8 cellular contexts compared by ENCODE assay signal in genomic region chr11:43879789-43880639, GRCh38. TPM values are rescaled to one million over a fixed set of nuclear protein-coding genes. Genes with fewer than 3 reads are reported as not detected.
DNase-seq lines count a peak whose midpoint lies in the region; ATAC-seq, FAIRE-seq and TF ChIP-seq lines count a peak whose summit lies in the region.

No MANE protein-coding gene starts in this region.

- no peaks in the 10 kb centered on the region for H3F3A ChIP-seq in DOHH2 (ENCODE audit: control insufficient read depth, insufficient read depth)

- ATAC-seq in GM19467 (IDR thresholded peaks at IDR 0.05; ENCODE audit: unreplicated experiment): no peak

- TF ChIP-seq CTCF in DOHH2 (IDR thresholded peaks at IDR 0.05; ENCODE audit: low read depth, low read length, poor library complexity, severe bottlenecking): no peak
- no peak for TF ChIP-seq CTCF in H1 (IDR thresholded peaks at IDR 0.05; ENCODE audit: control extremely low read depth in 1 of 3, insufficient read depth in 1 of 3, low read depth in 1 of 3, low read length in 3 of 3)

- H4K8ac ChIP-seq in H1 (ENCODE audit: extremely low read depth, insufficient read depth, low read length) (peak overlapping the region; percentile 96; the same call in 1 of the 2 replicates), neuronal stem cell (ENCODE audit: low read depth, low read length) (peak overlapping the region; percentile 68)

- H3K23ac ChIP-seq in H1 (ENCODE audit: insufficient read length) (no peak overlapping the region), neuronal stem cell (ENCODE audit: low read depth, low read length, poor library complexity) (peak overlapping the region; percentile 48)

- H4K91ac ChIP-seq in H1 (replicated peaks; ENCODE audit: insufficient read length, low read length): no peak overlapping the region
- no peak overlapping the region for H4K91ac ChIP-seq in neuronal stem cell (ENCODE audit: low read depth, low read length, poor library complexity)

- no peak overlapping the region for H3K9ac ChIP-seq in H1 (replicated peaks in 1 of 4; ENCODE audit: extremely low read depth in 1 of 4, low read depth in 3 of 4, low read length in 3 of 4)
- H3K9ac ChIP-seq in neuronal stem cell (ENCODE audit: low read depth, low read length, poor library complexity): no peak overlapping the region

- H3K79me1 ChIP-seq in H1 (ENCODE audit: low read depth, low read length) (peaks cover 2% of the 10 kb centered on the region; the same call in 1 of the 2 replicates), neuronal stem cell (ENCODE audit: low read depth, low read length) (no peaks in the 10 kb centered on the region)

- CTCF ChIA-PET in H1 (lab: Charles Lee; ENCODE audit: partially characterized antibody): interaction anchor here (1.0 to 4.2 kb wide), 5 partner anchors 11 to 154 kb away, joined by 3 to 37 read pairs (median 5); no protein-coding TSS in a partner anchor

- no peak overlapping the region for H3K56ac ChIP-seq in H1 (replicated peaks; ENCODE audit: insufficient read length, low read depth, low read length)

- TF ChIP-seq EP300 in H1 (IDR thresholded peaks at IDR 0.05; ENCODE audit: borderline replicate concordance in 1 of 2, low read depth in 2 of 2, low read length in 2 of 2): no peak

- POLR2A ChIA-PET in H1 (lab: Charles Lee; ENCODE audit: partially characterized antibody): interaction anchor here (0.9 to 1.3 kb wide), 2 partner anchors 62 to 194 kb away, joined by 3 to 4 read pairs; partner anchors contain the start of gene C11orf96

- no peak overlapping the region for H3K18ac ChIP-seq in H1 (ENCODE audit: extremely low read depth, low read length)
- no peak overlapping the region for H3K18ac ChIP-seq in neuronal stem cell (ENCODE audit: low read length)

- no peaks in the 10 kb centered on the region for H3K9me2 ChIP-seq in DOHH2 (replicated peaks; ENCODE audit: control insufficient read depth, low read length)

- 74% methylated on average over 13 of the region's 13 CpGs; no CpG with 5 or more reads in 1 of the 2 experiments for WGBS in H1 (ENCODE audit: extremely low coverage in 1 of 2, insufficient coverage in 1 of 2, insufficient read length in 1 of 2, insufficient replicate concordance in 2 of 2, low coverage in 1 of 2, low lambda C conversion rate in 2 of 2, missing lambda C conversion rate in 1 of 2), 2 experiments
- WGBS in neuronal stem cell (ENCODE audit: extremely low coverage in 2 of 2, insufficient read length in 2 of 2, insufficient replicate concordance in 1 of 2), 2 donors: no CpG with 5 or more reads among the region's 13 CpGs

- H2AK5ac ChIP-seq in H1 (ENCODE audit: low read depth, low read length) (no peak overlapping the region), neuronal stem cell (ENCODE audit: low read depth, low read length) (no peak overlapping the region)

- no peak overlapping the region; the same call in 1 of the 2 replicates for H2BK12ac ChIP-seq in H1 (ENCODE audit: low read depth, low read length)
- H2BK12ac ChIP-seq in neuronal stem cell (ENCODE audit: low read length): no peak overlapping the region

- H3K14ac ChIP-seq in H1 (ENCODE audit: insufficient read length): no peak overlapping the region
- H3K14ac ChIP-seq in neuronal stem cell (ENCODE audit: low read length): no peak overlapping the region

- H4K20me1 ChIP-seq in DOHH2 (ENCODE audit: control insufficient read depth, insufficient read depth, low read depth, low read length): no peaks in the 10 kb centered on the region
- no peaks in the 10 kb centered on the region for H4K20me1 ChIP-seq in H1 (replicated peaks in 1 of 2; ENCODE audit: control insufficient read depth in 1 of 2, insufficient read depth in 2 of 2, low read length in 2 of 2)

- peak overlapping the region; percentile 39 for H4K5ac ChIP-seq in H1 (ENCODE audit: insufficient read length, low read depth, low read length)

- no peak for FAIRE-seq in H1 (lab: Jason Lieb, UNC)

- no peak for TF ChIP-seq RAD21 in H1 (IDR thresholded peaks at IDR 0.05 in 1 of 2, conservative IDR thresholded peaks at IDR 0.05 in 1 of 2; ENCODE audit: low read depth in 2 of 2, low read length in 2 of 2)

- TF ChIP-seq POLR2A in H1 (IDR thresholded peaks at IDR 0.05; ENCODE audit: control extremely low read depth in 1 of 2, low read depth in 2 of 2, low read length in 2 of 2): no peak

- peak overlapping the region; percentile 92 for H3K4me3 ChIP-seq in DOHH2 (ENCODE audit: low read length)
- H3K4me3 ChIP-seq in Jurkat, Clone E6-1 (ENCODE audit: low read length): peak overlapping the region; percentile 94
- peak overlapping the region in 3 of 4 experiments; percentile 20 to 72 (median 71); a peak in 5 of 8 replicates for H3K4me3 ChIP-seq in H1 (ENCODE audit: extremely low read depth in 1 of 4, insufficient read depth in 2 of 4, low read depth in 3 of 4, low read length in 4 of 4)
- peak overlapping the region; percentile 48 to 62 for H3K4me3 ChIP-seq in neuronal stem cell (ENCODE audit: low read length in 2 of 2)

- H2AFZ ChIP-seq in H1 (ENCODE audit: low read length) (peak overlapping the region; percentile 85), neuronal stem cell (ENCODE audit: low read length) (peak overlapping the region; percentile 94)

- H3K4me1 ChIP-seq in DOHH2 (ENCODE audit: control insufficient read depth, low read length) (peaks cover 14% of the 10 kb centered on the region), H1 (replicated peaks in 1 of 4; ENCODE audit: control insufficient read depth in 3 of 4, insufficient read depth in 4 of 4, low read length in 3 of 4) (no peaks in the 10 kb centered on the region), neuronal stem cell (ENCODE audit: control insufficient read depth in 2 of 2, insufficient read depth in 1 of 2, low read depth in 1 of 2, low read length in 2 of 2) (peaks cover 3 to 4% of the 10 kb centered on the region in 2 donors)

- no peak overlapping the region for H2BK120ac ChIP-seq in H1 (replicated peaks; ENCODE audit: low read depth, low read length)
- no peak overlapping the region for H2BK120ac ChIP-seq in neuronal stem cell (ENCODE audit: low read depth, low read length)

- H3K4ac ChIP-seq in H1 (replicated peaks; ENCODE audit: insufficient read length, low read depth, low read length) (no peak overlapping the region), neuronal stem cell (ENCODE audit: low read length) (peak overlapping the region; percentile 80)

- H3K27ac ChIP-seq in DOHH2 (ENCODE audit: low read depth, low read length): no peak overlapping the region
- no peak overlapping the region for H3K27ac ChIP-seq in H1 (ENCODE audit: low read depth, low read length)
- H3K27ac ChIP-seq in neuronal stem cell (replicated peaks; ENCODE audit: low read length): no peak overlapping the region

- peaks cover 20% of the 10 kb centered on the region for H3K36me3 ChIP-seq in DOHH2 (ENCODE audit: control insufficient read depth, low read length)
- peaks cover 0 to 7% (median 0%) of the 10 kb centered on the region in 4 experiments; a peak in 2 of 8 replicates for H3K36me3 ChIP-seq in H1 (ENCODE audit: control insufficient read depth in 2 of 4, insufficient read depth in 4 of 4, low read length in 3 of 4)
- peaks cover 3 to 28% of the 10 kb centered on the region in 2 donors for H3K36me3 ChIP-seq in neuronal stem cell (replicated peaks in 1 of 2; ENCODE audit: control insufficient read depth in 2 of 2, insufficient read depth in 2 of 2, low read length in 2 of 2)

- peaks cover 7% of the 10 kb centered on the region for H3K23me2 ChIP-seq in H1 (ENCODE audit: low read depth, low read length)

- DNase-seq in Jurkat, Clone E6-1 (ENCODE audit: low read depth, low spot score): no peak
- DNase-seq in H1 (ENCODE audit: low read depth in 1 of 2, low spot score in 2 of 2) (no peak), neuronal stem cell (ENCODE audit: low spot score) (no peak), GM19240 (ENCODE audit: insufficient read length, low spot score) (no peak), pons (ENCODE audit: low spot score) (no peak), middle frontal gyrus (ENCODE audit: extremely low spot score, low spot score) (no peak)

- no peaks in the 10 kb centered on the region for H3K27me3 ChIP-seq in DOHH2 (ENCODE audit: control insufficient read depth, low read length)
- peaks cover 0 to 7% (median 4%) of the 10 kb centered on the region in 4 experiments; a peak in 2 of 7 replicates for H3K27me3 ChIP-seq in H1 (replicated peaks in 1 of 4; ENCODE audit: control insufficient read depth in 3 of 4, extremely low read depth in 1 of 4, insufficient read depth in 3 of 4, low read length in 3 of 4)
- H3K27me3 ChIP-seq in neuronal stem cell (ENCODE audit: control insufficient read depth in 3 of 3, insufficient read depth in 3 of 3, low read depth in 1 of 3, low read length in 3 of 3): peaks cover 0 to 3% (median 0%) of the 10 kb centered on the region in 3 experiments

- peaks cover 16% of the 10 kb centered on the region; the same call in 1 of the 2 replicates for H3K9me3 ChIP-seq in DOHH2 (ENCODE audit: control insufficient read depth, insufficient read depth, low read length)
- no peaks in the 10 kb centered on the region for H3K9me3 ChIP-seq in H1 (ENCODE audit: insufficient read depth in 2 of 2, low read depth in 1 of 2, low read length in 1 of 2)
- no peaks in the 10 kb centered on the region for H3K9me3 ChIP-seq in neuronal stem cell (replicated peaks in 1 of 2; ENCODE audit: control insufficient read depth in 2 of 2, insufficient read depth in 1 of 2, low read depth in 1 of 2, low read length in 2 of 2)

- H3K4me2 ChIP-seq in DOHH2 (ENCODE audit: low read length) (peak overlapping the region; percentile 90), H1 (ENCODE audit: insufficient read depth in 1 of 2, low read depth in 2 of 2, low read length in 2 of 2) (peak overlapping the region; percentile 65 to 74), neuronal stem cell (ENCODE audit: insufficient read depth, low read length, poor library complexity, severe bottlenecking) (peak overlapping the region; percentile 22)

- H2BK5ac ChIP-seq in H1 (ENCODE audit: low read depth, low read length) (no peak overlapping the region), neuronal stem cell (ENCODE audit: low read length) (no peak overlapping the region)

- H3K79me2 ChIP-seq in DOHH2 (ENCODE audit: control insufficient read depth, low read length) (peaks cover 10% of the 10 kb centered on the region), H1 (ENCODE audit: control insufficient read depth in 1 of 2, insufficient read depth in 2 of 2, low read length in 2 of 2) (no peaks in the 10 kb centered on the region)

- H2BK15ac ChIP-seq in H1 (ENCODE audit: low read length) (0 out of 2 replicates have a peak overlapping the region, but pooled peaks have one; percentile 49), neuronal stem cell (ENCODE audit: low read length) (no peak overlapping the region)

- H2BK20ac ChIP-seq in H1 (ENCODE audit: low read length): no peak overlapping the region

RNA-seq across cellular contexts. Expression of gene ALKBH3, which starts 0.6 kb away (rescaled TPM):
- polyA plus RNA-seq in Jurkat, Clone E6-1 (2012; ENCODE audit: insufficient read depth, insufficient read length): 57.3 TPM
- total RNA-seq in H1 (2021; fragmentation: NEBNext Ultra II Directional; extraction: Animal tissue kit (Norgen Biotek cat#: 25700)): 11.4 and 12.7 TPM in 2 replicates
- 6.2 and 10.5 TPM in 2 replicates for polyA plus RNA-seq in H1 (2011; rRNA removed)
- 9.3 TPM for polyA plus RNA-seq in H1 (2011; cell fraction: cytosol; rRNA removed)
- polyA plus RNA-seq in H1 (2011; cell fraction: nucleus; rRNA removed): 4.7 TPM
- polyA plus RNA-seq in H1 (2012, experiment 1 of 2): 11.4 to 12.6 TPM (median 12.1 TPM) in 4 replicates
- polyA plus RNA-seq in H1 (2012, experiment 2 of 2): 5.5 TPM
- 9.4 TPM for polyA plus RNA-seq in H1 (2013, experiment 1 of 2)
- polyA plus RNA-seq in H1 (2013, experiment 2 of 2): 10.6 TPM
- polyA minus RNA-seq in H1 (2011; rRNA and poly(A)+ RNA removed): 5.5 and 11.1 TPM in 2 replicates
- 5.0 TPM for polyA minus RNA-seq in H1 (2011; cell fraction: cytosol; rRNA and poly(A)+ RNA removed)
- 6.3 TPM for polyA minus RNA-seq in H1 (2011; cell fraction: nucleus; rRNA and poly(A)+ RNA removed)
- polyA plus RNA-seq in neuronal stem cell (2013, experiment 1 of 2): 15.5 TPM
- polyA plus RNA-seq in neuronal stem cell (2013, experiment 2 of 2): 14.1 TPM

Comparison
In these comparisons a context has a peak if more than half of its experiments do, and no peak if none do; other contexts are left out.
1. H3K4me2 ChIP-seq: peak in every context shown above with its lines; median percentile 90 in DOHH2; 70 in H1; 22 in neuronal stem cell.